In the genomic region with DNA sequence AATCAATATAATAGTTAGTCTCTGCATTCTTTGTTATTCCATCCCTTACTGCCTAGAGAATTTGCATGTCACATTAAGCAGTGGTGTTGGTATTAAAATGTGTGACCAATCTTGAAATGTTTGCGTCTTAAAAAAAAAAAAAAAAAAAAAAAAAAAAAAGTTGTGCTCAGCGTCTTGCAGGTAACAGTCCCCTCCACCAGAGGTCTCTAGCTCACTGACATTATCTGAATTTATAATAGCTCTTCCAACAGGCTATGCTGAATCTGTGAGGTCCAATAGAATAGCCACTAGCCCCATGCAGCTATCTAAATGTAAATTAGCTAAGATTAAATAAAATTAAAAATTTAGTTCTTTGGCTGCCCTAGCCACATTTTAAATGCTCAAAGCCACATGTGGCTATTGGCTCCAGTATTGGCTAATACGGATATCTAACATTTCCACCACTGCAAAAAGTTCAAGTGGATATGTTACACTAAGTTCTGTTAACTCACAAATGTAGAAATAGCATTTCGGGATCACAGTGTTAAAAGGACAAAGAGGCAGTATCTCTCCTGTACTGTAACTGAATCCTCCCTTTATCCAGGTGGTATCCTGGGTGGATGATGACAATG, we compare ENCODE assay signal across 8 cellular contexts.
DNase-seq lines count a peak whose midpoint lies in the region; ATAC-seq and FAIRE-seq lines count a peak whose summit lies in the region.

No MANE protein-coding gene starts in this region.

- no peaks in the 10 kb centered on the region for H3K36me3 Mint-ChIP-seq in stimulated activated effector memory CD8-positive, alpha-beta T cell treated with anti-CD3 and anti-CD28 coated beads, Interleukin-12 subunit alpha, Interleukin-12 subunit beta, amount 100 ng/mL, for 72 hours

- H3K9me3 Mint-ChIP-seq in stimulated activated effector memory CD8-positive, alpha-beta T cell treated with anti-CD3 and anti-CD28 coated beads, Interleukin-12 subunit alpha, Interleukin-12 subunit beta, amount 100 ng/mL, for 72 hours, result no peaks in the 10 kb centered on the region

- DNase-seq in NCI-H2171 treated with DMSO at 0.1 percent for 48 hours (lab: John Stamatoyannopoulos, UW) (peak; percentile 75), amniotic stem cell (lab: John Stamatoyannopoulos, UW) (peak; percentile 40), inferior parietal cortex (ENCODE audit: extremely low spot score) (peak; percentile 61), urothelium cell line (ENCODE audit: low spot score) (peak; percentile 54)
- DNase-seq in stimulated activated effector memory CD8-positive, alpha-beta T cell treated with anti-CD3 and anti-CD28 coated beads, Interleukin-12 subunit alpha, Interleukin-12 subunit beta, amount 100 ng/mL, for 72 hours (ENCODE audit: low spot score in 2 of 2), result no peak
- no peak for DNase-seq in activated CD4-positive, alpha-beta T cell treated with anti-CD3 and anti-CD28 coated beads, Interleukin-2, amount 50 U/mL, for 1 hour

- H3K4me3 Mint-ChIP-seq in stimulated activated effector memory CD8-positive, alpha-beta T cell treated with anti-CD3 and anti-CD28 coated beads, Interleukin-12 subunit alpha, Interleukin-12 subunit beta, amount 100 ng/mL, for 72 hours, result no peak overlapping the region

- H3K4me1 Mint-ChIP-seq in stimulated activated effector memory CD8-positive, alpha-beta T cell treated with anti-CD3 and anti-CD28 coated beads, Interleukin-12 subunit alpha, Interleukin-12 subunit beta, amount 100 ng/mL, for 72 hours, result no peaks in the 10 kb centered on the region

- FAIRE-seq in G401.6 (lab: Jason Lieb, UNC), result peak; percentile 88
- FAIRE-seq in urothelium cell line (lab: Jason Lieb, UNC), result no peak

- H3K27ac Mint-ChIP-seq in stimulated activated effector memory CD8-positive, alpha-beta T cell treated with anti-CD3 and anti-CD28 coated beads, Interleukin-12 subunit alpha, Interleukin-12 subunit beta, amount 100 ng/mL, for 72 hours, result no peak overlapping the region

- ATAC-seq in HG02885 (IDR thresholded peaks at IDR 0.05; ENCODE audit: poor library complexity, unreplicated experiment), result peak; percentile 84
- no peak for ATAC-seq in stimulated activated effector memory CD8-positive, alpha-beta T cell treated with anti-CD3 and anti-CD28 coated beads, Interleukin-12 subunit alpha, Interleukin-12 subunit beta, amount 100 ng/mL, for 72 hours

Comparison
In these comparisons a context has a peak if more than half of its experiments do, and no peak if none do; other contexts are left out.
1. DNase-seq: peak in NCI-H2171 treated with DMSO at 0.1 percent for 48 hours (single experiment), amniotic stem cell (single experiment), inferior parietal cortex (single experiment) and urothelium cell line (single experiment); none in stimulated activated effector memory CD8-positive, alpha-beta T cell treated with anti-CD3 and anti-CD28 coated beads, Interleukin-12 subunit alpha, Interleukin-12 subunit beta, amount 100 ng/mL, for 72 hours (0 of 2) and activated CD4-positive, alpha-beta T cell treated with anti-CD3 and anti-CD28 coated beads, Interleukin-2, amount 50 U/mL, for 1 hour (single experiment).